In the genomic region with DNA sequence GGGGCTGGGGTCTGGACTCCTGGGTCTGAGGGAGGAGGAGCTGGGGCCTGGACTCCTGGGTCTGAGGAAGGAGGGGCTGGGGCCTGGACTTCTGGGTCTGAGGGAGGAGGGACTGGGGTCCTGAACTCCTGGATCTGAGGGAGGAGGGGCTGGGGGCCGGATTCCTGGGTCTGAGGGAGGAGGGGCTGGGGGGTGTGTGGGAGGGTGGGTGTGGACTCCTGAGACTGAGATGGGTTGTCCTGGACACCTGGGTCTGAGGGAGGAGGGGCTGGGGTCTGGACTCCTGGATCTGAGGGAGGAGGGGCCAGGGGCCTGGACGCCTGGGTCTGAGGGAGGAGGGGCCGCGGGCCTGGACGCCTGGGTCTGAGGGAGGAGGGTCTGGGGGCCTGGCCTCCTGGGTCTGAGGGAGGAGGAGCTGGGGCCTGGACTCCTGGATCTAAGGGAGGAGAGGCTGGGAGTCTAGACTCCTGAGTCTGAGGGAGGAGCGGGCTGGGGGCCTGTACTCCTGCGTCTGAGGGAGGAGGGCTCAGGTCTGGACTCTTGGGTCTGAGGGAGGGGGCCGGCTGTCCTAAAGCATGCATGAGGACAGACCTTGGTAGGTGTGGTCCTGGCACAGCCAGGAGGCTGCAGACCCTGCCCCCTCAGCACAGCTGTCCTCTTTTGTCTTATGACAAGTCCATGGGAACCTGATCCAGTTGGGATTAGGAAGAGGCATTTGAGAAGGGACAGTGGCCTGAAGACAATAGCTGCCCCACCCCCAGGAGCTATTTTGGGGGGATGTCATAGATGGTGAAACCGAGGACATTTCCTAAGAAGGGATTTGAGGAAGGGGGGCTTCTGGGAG, we compare ENCODE assay signal across 1 cellular context.
TF ChIP-seq lines count a peak whose summit lies in the region.

No MANE protein-coding gene starts in this region.

TF ChIP-seq in WTC11, 78 proteins besides CTCF, POLR2A, EP300 and RAD21:
- TF ChIP-seq, protein P1, sequence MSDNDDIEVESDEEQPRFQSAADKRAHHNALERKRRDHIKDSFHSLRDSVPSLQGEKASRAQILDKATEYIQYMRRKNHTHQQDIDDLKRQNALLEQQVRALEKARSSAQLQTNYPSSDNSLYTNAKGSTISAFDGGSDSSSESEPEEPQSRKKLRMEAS (CRISPR knock-in tag; IDR thresholded peaks at IDR 0.05), result no peak
- TF ChIP-seq, protein P2, sequence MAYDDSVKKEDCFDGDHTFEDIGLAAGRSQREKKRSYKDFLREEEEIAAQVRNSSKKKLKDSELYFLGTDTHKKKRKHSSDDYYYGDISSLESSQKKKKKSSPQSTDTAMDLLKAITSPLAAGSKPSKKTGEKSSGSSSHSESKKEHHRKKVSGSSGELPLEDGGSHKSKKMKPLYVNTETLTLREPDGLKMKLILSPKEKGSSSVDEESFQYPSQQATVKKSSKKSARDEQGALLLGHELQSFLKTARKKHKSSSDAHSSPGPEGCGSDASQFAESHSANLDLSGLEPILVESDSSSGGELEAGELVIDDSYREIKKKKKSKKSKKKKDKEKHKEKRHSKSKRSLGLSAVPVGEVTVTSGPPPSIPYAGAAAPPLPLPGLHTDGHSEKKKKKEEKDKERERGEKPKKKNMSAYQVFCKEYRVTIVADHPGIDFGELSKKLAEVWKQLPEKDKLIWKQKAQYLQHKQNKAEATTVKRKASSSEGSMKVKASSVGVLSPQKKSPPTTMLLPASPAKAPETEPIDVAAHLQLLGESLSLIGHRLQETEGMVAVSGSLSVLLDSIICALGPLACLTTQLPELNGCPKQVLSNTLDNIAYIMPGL (CRISPR knock-in tag; IDR thresholded peaks at IDR 0.05), result no peak
- TF ChIP-seq PRRX2 (CRISPR knock-in tag; IDR thresholded peaks at IDR 0.05) (no peak), KAT7 (CRISPR knock-in tag; IDR thresholded peaks at IDR 0.05; ENCODE audit: borderline replicate concordance) (no peak), ATF1 (CRISPR knock-in tag; IDR thresholded peaks at IDR 0.05) (no peak), JUN (CRISPR knock-in tag; IDR thresholded peaks at IDR 0.05) (no peak), SP1 (CRISPR knock-in tag; conservative IDR thresholded peaks at IDR 0.05) (no peak), NFE2L1 (CRISPR knock-in tag; IDR thresholded peaks at IDR 0.05) (no peak), ZNF671 (CRISPR knock-in tag; IDR thresholded peaks at IDR 0.05) (no peak), TEAD1 (CRISPR knock-in tag; IDR thresholded peaks at IDR 0.05) (no peak)
- TF ChIP-seq, protein P3, sequence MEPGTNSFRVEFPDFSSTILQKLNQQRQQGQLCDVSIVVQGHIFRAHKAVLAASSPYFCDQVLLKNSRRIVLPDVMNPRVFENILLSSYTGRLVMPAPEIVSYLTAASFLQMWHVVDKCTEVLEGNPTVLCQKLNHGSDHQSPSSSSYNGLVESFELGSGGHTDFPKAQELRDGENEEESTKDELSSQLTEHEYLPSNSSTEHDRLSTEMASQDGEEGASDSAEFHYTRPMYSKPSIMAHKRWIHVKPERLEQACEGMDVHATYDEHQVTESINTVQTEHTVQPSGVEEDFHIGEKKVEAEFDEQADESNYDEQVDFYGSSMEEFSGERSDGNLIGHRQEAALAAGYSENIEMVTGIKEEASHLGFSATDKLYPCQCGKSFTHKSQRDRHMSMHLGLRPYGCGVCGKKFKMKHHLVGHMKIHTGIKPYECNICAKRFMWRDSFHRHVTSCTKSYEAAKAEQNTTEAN (CRISPR knock-in tag; IDR thresholded peaks at IDR 0.05), result no peak
- TF ChIP-seq, protein P4, sequence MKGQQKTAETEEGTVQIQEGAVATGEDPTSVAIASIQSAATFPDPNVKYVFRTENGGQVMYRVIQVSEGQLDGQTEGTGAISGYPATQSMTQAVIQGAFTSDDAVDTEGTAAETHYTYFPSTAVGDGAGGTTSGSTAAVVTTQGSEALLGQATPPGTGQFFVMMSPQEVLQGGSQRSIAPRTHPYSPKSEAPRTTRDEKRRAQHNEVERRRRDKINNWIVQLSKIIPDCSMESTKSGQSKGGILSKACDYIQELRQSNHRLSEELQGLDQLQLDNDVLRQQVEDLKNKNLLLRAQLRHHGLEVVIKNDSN (CRISPR knock-in tag; IDR thresholded peaks at IDR 0.05), result no peak
- TF ChIP-seq, protein P5, sequence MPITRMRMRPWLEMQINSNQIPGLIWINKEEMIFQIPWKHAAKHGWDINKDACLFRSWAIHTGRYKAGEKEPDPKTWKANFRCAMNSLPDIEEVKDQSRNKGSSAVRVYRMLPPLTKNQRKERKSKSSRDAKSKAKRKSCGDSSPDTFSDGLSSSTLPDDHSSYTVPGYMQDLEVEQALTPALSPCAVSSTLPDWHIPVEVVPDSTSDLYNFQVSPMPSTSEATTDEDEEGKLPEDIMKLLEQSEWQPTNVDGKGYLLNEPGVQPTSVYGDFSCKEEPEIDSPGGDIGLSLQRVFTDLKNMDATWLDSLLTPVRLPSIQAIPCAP (CRISPR knock-in tag; IDR thresholded peaks at IDR 0.05), result no peak
TF ChIP-seq in WTC11: peak in this region for 0.
